Comparison of ENCODE assay signal across 8 cellular contexts in genomic region chr20:2663364-2663886, GRCh38. TPM values are rescaled to one million over a fixed set of nuclear protein-coding genes. Genes with fewer than 3 reads are reported as not detected.
DNase-seq lines count a peak whose midpoint lies in the region; ATAC-seq and TF ChIP-seq lines count a peak whose summit lies in the region.

No MANE protein-coding gene starts in this region.

- no peak for ATAC-seq in body of pancreas
- no peak for ATAC-seq in lung (ENCODE audit: insufficient read depth, low FRiP score)
- ATAC-seq in GM21447 (IDR thresholded peaks at IDR 0.05; ENCODE audit: unreplicated experiment), result no peak

- peak overlapping the region; percentile 73 to 85 for H3K4me3 ChIP-seq in body of pancreas
- H3K4me3 ChIP-seq in lung, result peak overlapping the region; percentile 98
- H3K4me3 ChIP-seq in uterus, result peak overlapping the region; percentile 67 to 77

- H3K27ac ChIP-seq in body of pancreas (peak overlapping the region in 3 of 4 donors; percentile 72 to 90 (median 83)), lung (ENCODE audit: low read depth in 1 of 2, low read length in 1 of 2) (peak overlapping the region; percentile 78 to 94), uterus (peak overlapping the region; percentile 81 to 91)

- no peak for DNase-seq in activated naive CD4-positive, alpha-beta T cell (lab: John Stamatoyannopoulos, UW)
- no peak for DNase-seq in body of pancreas
- no peak for DNase-seq in lung (ENCODE audit: low spot score)
- DNase-seq in uterus, result no peak
- DNase-seq in hippocampal formation (lab: John Stamatoyannopoulos, UW), result no peak
- no peak for DNase-seq in NCI-H2029 treated with DMSO at 0.1 percent for 48 hours (lab: John Stamatoyannopoulos, UW)

- TF ChIP-seq POLR2A in body of pancreas (IDR thresholded peaks at IDR 0.05), result no peak
- no peak for TF ChIP-seq POLR2A in uterus (IDR thresholded peaks at IDR 0.05)

- peaks cover 25% of the 10 kb centered on the region for H3K4me1 Mint-ChIP-seq in activated naive CD4-positive, alpha-beta T cell treated with anti-CD3 and anti-CD28 coated beads, Interleukin-2, amount 50 U/mL, for 24 hours

- 1 to 4% methylated on average over 12 to 13 of the region's 13 CpGs for WGBS in body of pancreas, 2 donors
- 7 to 10% methylated on average over 13 of the region's 13 CpGs for WGBS in lung, 2 donors

- H3K27me3 ChIP-seq in body of pancreas (no peaks in the 10 kb centered on the region), lung (ENCODE audit: control insufficient read depth, insufficient read depth) (no peaks in the 10 kb centered on the region), uterus (no peaks in the 10 kb centered on the region)

- TF ChIP-seq CTCF in body of pancreas (IDR thresholded peaks at IDR 0.05), result no peak
- TF ChIP-seq CTCF in lung (IDR thresholded peaks at IDR 0.05; ENCODE audit: control extremely low read depth, extremely low read depth), result no peak
- TF ChIP-seq CTCF in uterus (IDR thresholded peaks at IDR 0.05), result no peak

- no peaks in the 10 kb centered on the region for H3K9me3 ChIP-seq in body of pancreas
- H3K9me3 ChIP-seq in lung (ENCODE audit: control insufficient read depth in 2 of 2, insufficient read depth in 1 of 2, low read length in 1 of 2), result peaks cover 0 to 1% of the 10 kb centered on the region in 2 donors
- H3K9me3 ChIP-seq in uterus, result no peaks in the 10 kb centered on the region

- H3K4me1 ChIP-seq in body of pancreas, result peaks cover 14% of the 10 kb centered on the region
- peaks cover 3 to 4% of the 10 kb centered on the region in 2 donors for H3K4me1 ChIP-seq in lung (ENCODE audit: control insufficient read depth in 2 of 2, insufficient read depth in 2 of 2, low read length in 2 of 2)
- no peaks in the 10 kb centered on the region for H3K4me1 ChIP-seq in uterus

- no peaks in the 10 kb centered on the region for H3K27me3 Mint-ChIP-seq in activated naive CD4-positive, alpha-beta T cell treated with anti-CD3 and anti-CD28 coated beads, Interleukin-2, amount 50 U/mL, for 24 hours

- H3K36me3 ChIP-seq in body of pancreas (replicated peaks in 1 of 2; ENCODE audit: insufficient read depth in 1 of 2, low read depth in 2 of 2) (peaks cover 0 to 13% of the 10 kb centered on the region in 2 donors), lung (ENCODE audit: control insufficient read depth in 2 of 2, insufficient read depth in 2 of 2, low read length in 2 of 2) (peaks cover 5 to 26% of the 10 kb centered on the region in 2 donors), uterus (no peaks in the 10 kb centered on the region)

- peak overlapping the region; percentile 62 for H3K27ac Mint-ChIP-seq in activated naive CD4-positive, alpha-beta T cell treated with anti-CD3 and anti-CD28 coated beads, Interleukin-2, amount 50 U/mL, for 24 hours

- H3K36me3 Mint-ChIP-seq in activated naive CD4-positive, alpha-beta T cell treated with anti-CD3 and anti-CD28 coated beads, Interleukin-2, amount 50 U/mL, for 24 hours, result peaks cover 17% of the 10 kb centered on the region

- peak overlapping the region; percentile 90 for H3K4me3 Mint-ChIP-seq in activated naive CD4-positive, alpha-beta T cell treated with anti-CD3 and anti-CD28 coated beads, Interleukin-2, amount 50 U/mL, for 24 hours

- H3K9me3 Mint-ChIP-seq in activated naive CD4-positive, alpha-beta T cell treated with anti-CD3 and anti-CD28 coated beads, Interleukin-2, amount 50 U/mL, for 24 hours, result no peaks in the 10 kb centered on the region

- intact Hi-C loops in body of pancreas (cut with DNase I), result no loop called here
- intact Hi-C loops in uterus (cut with DNase I; ENCODE audit: low total_unique reads), result no loop called here

RNA-seq across cellular contexts. Expression of gene IDH3B, which starts 0.6 kb away (rescaled TPM):
- total RNA-seq in body of pancreas (10 to 100 TPM; 65.4 to 77.1 TPM), lung (10 to 100 TPM; 67.9 to 72.4 TPM), uterus (100 to 1,000 TPM in 1 of 4 donors, 10 to 100 TPM in 3; 33.8 to 220 (median 83.7) TPM)
- polyA plus RNA-seq in lung, result 10 to 100 TPM; 65.3 to 83.1 TPM

RNA-seq across cellular contexts. Expression of gene NOP56, which starts 11.0 kb away (rescaled TPM):
- total RNA-seq in body of pancreas (100 to 1,000 TPM in 1 of 2 donors, 10 to 100 TPM in 1; 57.1 to 165 TPM), lung (100 to 1,000 TPM in 1 of 2 donors, 10 to 100 TPM in 1; 73.3 to 138 TPM), uterus (100 to 1,000 TPM; 108 to 151 (median 134) TPM)
- polyA plus RNA-seq in lung, result 100 to 1,000 TPM; 109 to 114 TPM

RNA-seq across cellular contexts. Expression of gene EBF4, which starts 29.2 kb away (rescaled TPM):
- total RNA-seq in body of pancreas (10 to 100 TPM in 1 of 2 donors, 1 to 10 TPM in 1; 9.6 to 13.0 TPM), lung (10 to 100 TPM in 1 of 2 donors, 1 to 10 TPM in 1; 8.2 to 15.8 TPM), uterus (10 to 100 TPM in 3 of 4 donors, 1 to 10 TPM in 1; 7.1 to 69.5 (median 21.7) TPM)
- polyA plus RNA-seq in lung, result 1 to 10 TPM; 5.8 to 6.5 TPM
